ENCODE assay signal across 1 cellular context in genomic region chr2:120257522-120257921, GRCh38.
TF ChIP-seq lines count a peak whose summit lies in the region.

No MANE protein-coding gene starts in this region.

TF ChIP-seq in GM12878, 131 proteins besides CTCF, POLR2A, EP300 and RAD21:
- TF ChIP-seq IKZF1 (conservative IDR thresholded peaks at IDR 0.05) (no peak), YBX1 (IDR thresholded peaks at IDR 0.05) (no peak), SMAD1 (IDR thresholded peaks at IDR 0.05; ENCODE audit: low read depth, partially characterized antibody) (no peak), BHLHE40 (IDR thresholded peaks at IDR 0.05; ENCODE audit: borderline replicate concordance in 1 of 2, low read depth in 2 of 2, low read length in 1 of 2) (no peak), SMC3 (IDR thresholded peaks at IDR 0.05; ENCODE audit: borderline replicate concordance, low read length) (no peak), PRDM15 (CRISPR knock-in tag; IDR thresholded peaks at IDR 0.05) (no peak), KLF5 (IDR thresholded peaks at IDR 0.05; ENCODE audit: partially characterized antibody) (no peak), IKZF2 (IDR thresholded peaks at IDR 0.05) (no peak), MEF2B (IDR thresholded peaks at IDR 0.05; ENCODE audit: partially characterized antibody, poor library complexity, severe bottlenecking) (no peak), NFXL1 (IDR thresholded peaks at IDR 0.05; ENCODE audit: borderline replicate concordance) (no peak), ZBTB40 (IDR thresholded peaks at IDR 0.05; ENCODE audit: borderline replicate concordance) (no peak), E2F4 (IDR thresholded peaks at IDR 0.05; ENCODE audit: low read depth, low read length) (no peak), RCOR1 (conservative IDR thresholded peaks at IDR 0.05; ENCODE audit: low read depth, low read length) (no peak), NRF1 (conservative IDR thresholded peaks at IDR 0.05; ENCODE audit: low read depth, low read length) (no peak), MEF2A (IDR thresholded peaks at IDR 0.05; ENCODE audit: insufficient read depth, low read depth, low read length) (no peak), ZNF274 (IDR thresholded peaks at IDR 0.05; ENCODE audit: insufficient read depth, insufficient read length) (no peak), CEBPB (IDR thresholded peaks at IDR 0.05; ENCODE audit: borderline replicate concordance in 1 of 2, low read depth in 2 of 2, low read length in 2 of 2) (no peak), REST (IDR thresholded peaks at IDR 0.05; ENCODE audit: low read depth, low read length) (no peak)
